Comparison of ENCODE assay signal across 33 cellular contexts in genomic region chr1:180745098-180745497, GRCh38.
"Had no signal": no experiment of that assay in that cellular context is flagged by ENCODE, and none has a peak within 500 bp of the region (broad histone marks: within the 10 kb centered on the region; RNA-seq: fewer than 3 reads in every experiment).

No MANE protein-coding gene starts in this region.

- H3K4me3 Mint-ChIP-seq: activated B cell treated with CpG ODN at 0.5 μM for 24 hours; activated CD4-positive, alpha-beta memory T cell treated with anti-CD3 and anti-CD28 coated beads for 36 hours; activated naive CD8-positive, alpha-beta T cell treated with anti-CD3 and anti-CD28 coated beads for 36 hours; central memory CD8-positive, alpha-beta T cell had no signal

- H3K27ac Mint-ChIP-seq: activated B cell treated with CpG ODN at 0.5 μM for 24 hours; activated CD4-positive, alpha-beta memory T cell treated with anti-CD3 and anti-CD28 coated beads for 36 hours; activated naive CD8-positive, alpha-beta T cell treated with anti-CD3 and anti-CD28 coated beads for 36 hours had no signal

- ATAC-seq: PC-3 had no signal

- H3K4me1 Mint-ChIP-seq: activated B cell treated with CpG ODN at 0.5 μM for 24 hours; activated naive CD8-positive, alpha-beta T cell treated with anti-CD3 and anti-CD28 coated beads for 36 hours had no signal

- H3K27me3 ChIP-seq: brain microvascular endothelial cell, MG63, Peyer's patch had no signal

- H3K27me3 Mint-ChIP-seq: activated B cell treated with CpG ODN at 0.5 μM for 24 hours; activated CD4-positive, alpha-beta memory T cell treated with anti-CD3 and anti-CD28 coated beads for 36 hours; activated naive CD8-positive, alpha-beta T cell treated with anti-CD3 and anti-CD28 coated beads for 36 hours; central memory CD8-positive, alpha-beta T cell had no signal

- H3K36me3 ChIP-seq: brain microvascular endothelial cell, MG63, Peyer's patch had no signal

- DNase-seq: activated B cell treated with CpG ODN at 0.5 μM for 24 hours; activated CD4-positive, alpha-beta memory T cell treated with anti-CD3 and anti-CD28 coated beads for 36 hours; activated CD4-positive, alpha-beta T cell treated with anti-CD3 and anti-CD28 coated beads for 4 hours; activated CD4-positive, alpha-beta T cell treated with anti-CD3 and anti-CD28 coated beads, Interleukin-2, amount 50 U/mL, for 1 hour; activated CD4-positive, CD25-positive, alpha-beta regulatory T cell treated with anti-CD3 and anti-CD28 coated beads, Interleukin-2, amount 50 U/mL, for 72 hours; activated CD8-positive, alpha-beta memory T cell treated with anti-CD3 and anti-CD28 coated beads, Interleukin-2, amount 50 U/mL, for 4 hours; activated effector memory CD4-positive, alpha-beta T cell treated with Interleukin-2 at 50 U/mL for 16 hours; activated naive CD4-positive, alpha-beta T cell treated with anti-CD3 and anti-CD28 coated beads, Interleukin-2, amount 50 U/mL, for 16 hours; activated naive CD8-positive, alpha-beta T cell treated with anti-CD3 and anti-CD28 coated beads for 36 hours; activated T-cell treated with anti-CD3 and anti-CD28 coated beads, Interleukin-2, amount 50 U/mL, for 48 hours; amniotic stem cell; aorta; brain microvascular endothelial cell; Kasumi-1; KG1; MG63; NCI-H1048; NCI-H1105 treated with DMSO at 0.1 percent for 48 hours; NCI-H1436; NCI-H1694; NCI-H1930; NCI-H2081 treated with DMSO at 0.1 percent for 48 hours; NCI-H345; NCI-H524 treated with DMSO at 0.1 percent for 48 hours; PC-3; Peyer's patch; RPMI8226; SW 1271; T-helper 1 cell; T-helper 2 cell; T-helper 9 cell had no signal

- H3K4me1 ChIP-seq: Peyer's patch had no signal

- H3K27ac ChIP-seq: brain microvascular endothelial cell, Peyer's patch, VCaP had no signal

- H3K4me3 ChIP-seq: MG63, Peyer's patch had no signal
